9 cellular contexts compared by ENCODE assay signal in genomic region chr6:41779336-41779735, GRCh38. TPM values are rescaled to one million over a fixed set of nuclear protein-coding genes. Genes with fewer than 3 reads are reported as not detected.
A peak's percentile ranks its signal among the peaks of the same experiment; 100 is the strongest.
DNase-seq lines count a peak whose midpoint lies in the region; ATAC-seq and TF ChIP-seq lines count a peak whose summit lies in the region.
"Had no signal": no experiment of that assay in that cellular context is flagged by ENCODE, and none has a peak within 500 bp of the region (broad histone marks: within the 10 kb centered on the region; RNA-seq: fewer than 3 reads in every experiment).

No MANE protein-coding gene starts in this region.

- peaks cover 6% of the 10 kb centered on the region for H3K36me3 Mint-ChIP-seq in Caco-2 (ENCODE audit: insufficient read depth, unreplicated experiment)

- peaks cover 12% of the 10 kb centered on the region for H3K4me1 Mint-ChIP-seq in Caco-2 (ENCODE audit: low read depth, unreplicated experiment)

- no peaks in the 10 kb centered on the region for H3K9me3 ChIP-seq in Caco-2
- no peaks in the 10 kb centered on the region for H3K9me3 ChIP-seq in adipocyte (ENCODE audit: control insufficient read depth, low read length)
- H3K9me3 ChIP-seq in vagina, result no peaks in the 10 kb centered on the region

- CTCF ChIA-PET in Caco-2 (lab: Charles Lee), result interaction anchor here (0.6 to 1.0 kb wide), 6 partner anchors 46 to 269 kb away, joined by 3 to 7 read pairs (median 4); partner anchors contain the start of gene MED20

- no peaks in the 10 kb centered on the region for H3K27me3 ChIP-seq in Caco-2 (replicated peaks; ENCODE audit: control insufficient read depth, insufficient read depth, low read length)
- no peaks in the 10 kb centered on the region for H3K27me3 ChIP-seq in adipocyte (replicated peaks; ENCODE audit: control insufficient read depth, insufficient read depth, low read length)
- H3K27me3 ChIP-seq in vagina, result no peaks in the 10 kb centered on the region

- H3K27me3 Mint-ChIP-seq in Caco-2 (ENCODE audit: insufficient read depth, unreplicated experiment), result no peaks in the 10 kb centered on the region

- H3K4me3 ChIP-seq in Caco-2 (ENCODE audit: low read depth, low read length), result peak overlapping the region; percentile 82
- H3K4me3 ChIP-seq in adipocyte (ENCODE audit: low read length), result peak overlapping the region; percentile 91
- H3K4me3 ChIP-seq in vagina, result peak overlapping the region; percentile 83 to 89

- intact Hi-C loops in Caco-2 (cut with micrococcal nuclease; ENCODE audit: unreplicated experiment) (no loop called here), vagina (cut with DNase I) (no loop called here)

- ATAC-seq in HG02870 (IDR thresholded peaks at IDR 0.05; ENCODE audit: unreplicated experiment) (peak; percentile 6), GM18502 (IDR thresholded peaks at IDR 0.05; ENCODE audit: poor library complexity, unreplicated experiment) (no peak)

- H3K9me3 Mint-ChIP-seq in Caco-2 (ENCODE audit: unreplicated experiment), result no peaks in the 10 kb centered on the region

- no TSS peak for BruUV-seq in Caco-2 (replicated peaks; lab: Mats Ljungman, UMichigan)

- POLR2A ChIA-PET in Caco-2 (lab: Charles Lee), result interaction anchor here (0.6 to 1.0 kb wide), 4 partner anchors 14 to 966 kb away, joined by 3 to 5 read pairs (median 3); partner anchors contain the start of genes BYSL, MED20 and TBCC

- H3K4me1 ChIP-seq in Caco-2, result no peaks in the 10 kb centered on the region
- peaks cover 18% of the 10 kb centered on the region for H3K4me1 ChIP-seq in adipocyte (ENCODE audit: control insufficient read depth, insufficient read depth, low read length)
- peaks cover 29% of the 10 kb centered on the region for H3K4me1 ChIP-seq in vagina

- no peak for TF ChIP-seq POLR2A in vagina (IDR thresholded peaks at IDR 0.05)

- peak overlapping the region; percentile 88 for H3K4me3 Mint-ChIP-seq in Caco-2 (ENCODE audit: unreplicated experiment)

- H3K9ac ChIP-seq in adipocyte (ENCODE audit: low read length), result peak overlapping the region; percentile 89

- H3K36me3 ChIP-seq in Caco-2 (ENCODE audit: control insufficient read depth, insufficient read depth, low read length), result peaks cover 3% of the 10 kb centered on the region
- peaks cover 12% of the 10 kb centered on the region for H3K36me3 ChIP-seq in adipocyte (ENCODE audit: control insufficient read depth, insufficient read depth, low read length, severe bottlenecking)
- peaks cover 0 to 22% of the 10 kb centered on the region in 2 donors for H3K36me3 ChIP-seq in vagina

- peak overlapping the region; percentile 48 for H3K27ac ChIP-seq in vagina

- peak overlapping the region; percentile 54 for H3K27ac Mint-ChIP-seq in Caco-2 (ENCODE audit: unreplicated experiment)

- TF ChIP-seq CTCF in Caco-2 (IDR thresholded peaks at IDR 0.05; ENCODE audit: insufficient read depth in 1 of 2, low read depth in 1 of 2, low read length in 1 of 2, severe bottlenecking in 1 of 2, unreplicated experiment in 1 of 2) (no peak), vagina (IDR thresholded peaks at IDR 0.05) (no peak)

- DNase-seq in Caco-2 (no peak), adipocyte (ENCODE audit: low read depth) (peak; percentile 12), medulla oblongata (ENCODE audit: extremely low spot score) (peak; percentile 7), vagina (ENCODE audit: extremely low spot score in 2 of 2) (no peak), DMS 273 treated with DMSO at 0.1 percent for 48 hours (lab: John Stamatoyannopoulos, UW) (no peak), NCI-H69 (lab: John Stamatoyannopoulos, UW) (no peak)

RNA-seq across cellular contexts. Expression of gene FRS3, which starts 0.4 kb away (rescaled TPM):
- total RNA-seq in Caco-2 (2022) (4.1 and 4.3 TPM in 2 replicates), vagina (4.4 TPM)

RNA-seq across cellular contexts. Expression of gene PRICKLE4, which starts 1.2 kb away (rescaled TPM):
- total RNA-seq in Caco-2 (2022) (1.8 and 2.8 TPM in 2 replicates), vagina (10.1 TPM)

RNA-seq across cellular contexts. Expression of gene TOMM6, which starts 8.2 kb away (rescaled TPM):
- total RNA-seq in Caco-2 (2022) (224 and 260 TPM in 2 replicates), vagina (105 TPM)

RNA-seq across cellular contexts. Expression of gene PGC, which starts 32.1 kb away (rescaled TPM):
- total RNA-seq in Caco-2 (2022) (8.9 and 12.2 TPM in 2 replicates), vagina (3.4 TPM)
- total RNA-seq: renal cortical epithelial cell had no signal

RNA-seq across cellular contexts. Expression of gene TFEB, which starts 43.9 kb away (rescaled TPM):
- 3.8 and 3.9 TPM in 2 replicates for total RNA-seq in Caco-2 (2022)
- total RNA-seq in vagina, result 37.8 TPM

Comparison
In these comparisons a context has a peak if more than half of its experiments do, and no peak if none do; other contexts are left out.
1. DNase-seq: peak in adipocyte (single experiment) and medulla oblongata (single experiment); none in Caco-2 (0 of 2), vagina (0 of 2), DMS 273 treated with DMSO at 0.1 percent for 48 hours (single experiment) and NCI-H69 (single experiment).
2. Peak in every context shown above with its lines, with median percentiles within 50 percentile points of each other: H3K4me3 ChIP-seq.